In genomic region chr20:32205502-32206382, GRCh38 we compare ENCODE assay signal across 8 cellular contexts.
A peak's percentile ranks its signal among the peaks of the same experiment; 100 is the strongest.
DNase-seq lines count a peak whose midpoint lies in the region; ATAC-seq lines count a peak whose summit lies in the region.

No MANE protein-coding gene starts in this region.

- no peak for ATAC-seq in HG02623 (IDR thresholded peaks at IDR 0.05; ENCODE audit: unreplicated experiment)
- no peak for ATAC-seq in HG03442 (IDR thresholded peaks at IDR 0.05; ENCODE audit: unreplicated experiment)

- peak overlapping the region; percentile 99 for H3K9ac ChIP-seq in BLaER1

- H3K4me1 ChIP-seq in BLaER1 (peaks cover 59% of the 10 kb centered on the region), muscle layer of duodenum (ENCODE audit: control insufficient read depth in 1 of 2, insufficient read depth in 2 of 2, low read length in 2 of 2) (peaks cover 28 to 57% of the 10 kb centered on the region in 2 donors)

- H3K27me3 ChIP-seq in BLaER1 (no peaks in the 10 kb centered on the region), muscle layer of duodenum (ENCODE audit: low read depth, low read length) (no peaks in the 10 kb centered on the region)

- DNase-seq in NAMALWA (ENCODE audit: low spot score): peak; percentile 50
- no peak for DNase-seq in caudate nucleus (lab: John Stamatoyannopoulos, UW)
- no peak for DNase-seq in stimulated activated CD4-positive, alpha-beta T cell treated with anti-CD3 and anti-CD28 coated beads, Interleukin-4, amount 100 ng/mL, for 4 hours
- no peak for DNase-seq in KG1 (lab: John Stamatoyannopoulos, UW)

- H3K4me3 ChIP-seq in BLaER1: peak overlapping the region; percentile 98
- peak overlapping the region; percentile 90 to 91 for H3K4me3 ChIP-seq in muscle layer of duodenum (ENCODE audit: low read depth in 1 of 2, low read length in 2 of 2)

- peaks cover 66% of the 10 kb centered on the region for H4K20me1 ChIP-seq in BLaER1

- H3K4me2 ChIP-seq in BLaER1: peak overlapping the region; percentile 100

- H3K9me3 ChIP-seq in BLaER1 (no peaks in the 10 kb centered on the region), muscle layer of duodenum (ENCODE audit: control insufficient read depth in 1 of 2, low read length in 2 of 2) (no peaks in the 10 kb centered on the region)

- H3K36me3 ChIP-seq in BLaER1: peaks cover 55% of the 10 kb centered on the region
- H3K36me3 ChIP-seq in muscle layer of duodenum (ENCODE audit: control insufficient read depth in 1 of 2, insufficient read depth in 2 of 2, low read length in 2 of 2): peaks cover 9 to 12% of the 10 kb centered on the region in 2 donors

- H3K27ac ChIP-seq in BLaER1: peak overlapping the region; percentile 97
- H3K27ac ChIP-seq in caudate nucleus (ENCODE audit: low read depth, low read length): peak overlapping the region; percentile 87
- peak overlapping the region; percentile 73 for H3K27ac ChIP-seq in muscle layer of duodenum (ENCODE audit: low read length)
